ENCODE assay signal across 20 cellular contexts in genomic region chr7:74020396-74020795, GRCh38. TPM values are rescaled to one million over a fixed set of nuclear protein-coding genes. Genes with fewer than 3 reads are reported as not detected.
"Had no signal": no experiment of that assay in that cellular context is flagged by ENCODE, and none has a peak within 500 bp of the region (broad histone marks: within the 10 kb centered on the region; RNA-seq: fewer than 3 reads in every experiment).

No MANE protein-coding gene starts in this region.

- H3K27me3 ChIP-seq: body of pancreas, upper lobe of right lung had no signal

- ATAC-seq: body of pancreas; left lung; naive thymus-derived CD8-positive, alpha-beta T cell; sciatic nerve; stimulated activated naive B cell treated with anti-CD40 and anti-IgM and Interleukin-4, amounts not matched to agents 10 μg/mL and 1 μg/mL and 100 μg/mL, for 72 hours; T-helper 17 cell; upper lobe of right lung had no signal

- DNase-seq: activated CD4-positive, alpha-beta memory T cell treated with anti-CD3 and anti-CD28 coated beads for 36 hours; activated CD4-positive, alpha-beta T cell treated with anti-CD3 and anti-CD28 coated beads for 48 hours; activated CD4-positive, CD25-positive, alpha-beta regulatory T cell; activated effector memory CD4-positive, alpha-beta T cell treated with Interleukin-2 at 50 U/mL for 16 hours; activated naive CD4-positive, alpha-beta T cell treated with anti-CD3 and anti-CD28 coated beads, Interleukin-2, amount 10 ng/mL, durations not matched to agents 7 days and 5 days; activated T-cell treated with anti-CD3 and anti-CD28 coated beads, Interleukin-2, amount 50 U/mL, for 48 hours; body of pancreas; caudate nucleus; dermis blood vessel endothelial cell; effector CD8-positive, alpha-beta T cell; hippocampal formation; kidney glomerular epithelial cell; left lung; naive thymus-derived CD8-positive, alpha-beta T cell; small intestine; stimulated activated CD4-positive, alpha-beta T cell treated with anti-CD3 and anti-CD28 coated beads, Interleukin-2, amount 100 ng/mL, for 24 hours; stimulated activated naive B cell treated with anti-CD40 and anti-IgM and Interleukin-4, amounts not matched to agents 10 μg/mL and 1 μg/mL and 100 μg/mL, for 72 hours; T-helper 17 cell; upper lobe of right lung had no signal

- H3K27ac ChIP-seq: body of pancreas, left lung, upper lobe of right lung had no signal

- H3K4me1 Mint-ChIP-seq: activated naive CD4-positive, alpha-beta T cell treated with anti-CD3 and anti-CD28 coated beads, Interleukin-2, amount 10 ng/mL, durations not matched to agents 7 days and 5 days; stimulated activated naive B cell treated with anti-CD40 and anti-IgM and Interleukin-4, amounts not matched to agents 10 μg/mL and 1 μg/mL and 100 μg/mL, for 72 hours had no signal

- H3K4me1 ChIP-seq: body of pancreas had no signal

- H3K9me3 Mint-ChIP-seq: activated CD4-positive, alpha-beta memory T cell treated with anti-CD3 and anti-CD28 coated beads for 36 hours; activated naive CD4-positive, alpha-beta T cell treated with anti-CD3 and anti-CD28 coated beads, Interleukin-2, amount 10 ng/mL, durations not matched to agents 7 days and 5 days; naive thymus-derived CD8-positive, alpha-beta T cell; stimulated activated naive B cell treated with anti-CD40 and anti-IgM and Interleukin-4, amounts not matched to agents 10 μg/mL and 1 μg/mL and 100 μg/mL, for 72 hours had no signal

- H3K4me3 Mint-ChIP-seq: activated CD4-positive, alpha-beta memory T cell treated with anti-CD3 and anti-CD28 coated beads for 36 hours; activated naive CD4-positive, alpha-beta T cell treated with anti-CD3 and anti-CD28 coated beads, Interleukin-2, amount 10 ng/mL, durations not matched to agents 7 days and 5 days; naive thymus-derived CD8-positive, alpha-beta T cell; stimulated activated naive B cell treated with anti-CD40 and anti-IgM and Interleukin-4, amounts not matched to agents 10 μg/mL and 1 μg/mL and 100 μg/mL, for 72 hours; T-helper 17 cell had no signal

- H3K36me3 ChIP-seq: left lung, upper lobe of right lung had no signal

- H3K4me3 ChIP-seq: body of pancreas, left lung, upper lobe of right lung had no signal

- H3K27ac Mint-ChIP-seq: activated CD4-positive, alpha-beta memory T cell treated with anti-CD3 and anti-CD28 coated beads for 36 hours; activated naive CD4-positive, alpha-beta T cell treated with anti-CD3 and anti-CD28 coated beads, Interleukin-2, amount 10 ng/mL, durations not matched to agents 7 days and 5 days; naive thymus-derived CD8-positive, alpha-beta T cell; stimulated activated naive B cell treated with anti-CD40 and anti-IgM and Interleukin-4, amounts not matched to agents 10 μg/mL and 1 μg/mL and 100 μg/mL, for 72 hours; T-helper 17 cell had no signal

- H3K36me3 Mint-ChIP-seq: activated CD4-positive, alpha-beta memory T cell treated with anti-CD3 and anti-CD28 coated beads for 36 hours; activated naive CD4-positive, alpha-beta T cell treated with anti-CD3 and anti-CD28 coated beads, Interleukin-2, amount 10 ng/mL, durations not matched to agents 7 days and 5 days; naive thymus-derived CD8-positive, alpha-beta T cell; stimulated activated naive B cell treated with anti-CD40 and anti-IgM and Interleukin-4, amounts not matched to agents 10 μg/mL and 1 μg/mL and 100 μg/mL, for 72 hours had no signal

- H3K9me3 ChIP-seq: body of pancreas, left lung, upper lobe of right lung had no signal

RNA-seq across cellular contexts. Expression of gene ELN, which starts 7.6 kb away (rescaled TPM):
- total RNA-seq: activated CD4-positive, alpha-beta memory T cell treated with anti-CD3 and anti-CD28 coated beads for 36 hours; naive thymus-derived CD8-positive, alpha-beta T cell; T-helper 17 cell had no signal
